ENCODE assay signal across 1 cellular context in genomic region chr5:113269023-113269997, GRCh38.
TF ChIP-seq lines count a peak whose summit lies in the region.

No MANE protein-coding gene starts in this region.

TF ChIP-seq in H1, 55 proteins besides CTCF, POLR2A, EP300 and RAD21 (continued from another document):
- TF ChIP-seq CHD7 (IDR thresholded peaks at IDR 0.05; ENCODE audit: insufficient replicate concordance, low read length) = no peak
- no peak for TF ChIP-seq EZH2 (IDR thresholded peaks at IDR 0.05; ENCODE audit: low read depth, low read length, severe bottlenecking)
- TF ChIP-seq JUN (IDR thresholded peaks at IDR 0.05; ENCODE audit: low read depth, low read length) = no peak
- TF ChIP-seq SP4 (IDR thresholded peaks at IDR 0.05; ENCODE audit: low read length) = no peak
- TF ChIP-seq PHF8 (conservative IDR thresholded peaks at IDR 0.05; ENCODE audit: low read depth, low read length) = no peak
- TF ChIP-seq CBX8 (IDR thresholded peaks at IDR 0.05; ENCODE audit: borderline replicate concordance, low read depth, low read length) = no peak
- TF ChIP-seq CREB1 (IDR thresholded peaks at IDR 0.05) = no peak
- no peak for TF ChIP-seq CBX5 (IDR thresholded peaks at IDR 0.05; ENCODE audit: low read depth, low read length)
- no peak for TF ChIP-seq KDM5A (IDR thresholded peaks at IDR 0.05; ENCODE audit: low read length)
- TF ChIP-seq RBBP5 (IDR thresholded peaks at IDR 0.05; ENCODE audit: borderline replicate concordance, low read depth, low read length) = no peak
- no peak for TF ChIP-seq ATF2 (IDR thresholded peaks at IDR 0.05; ENCODE audit: low read length)
